8 cellular contexts compared by ENCODE assay signal in the genomic region with DNA sequence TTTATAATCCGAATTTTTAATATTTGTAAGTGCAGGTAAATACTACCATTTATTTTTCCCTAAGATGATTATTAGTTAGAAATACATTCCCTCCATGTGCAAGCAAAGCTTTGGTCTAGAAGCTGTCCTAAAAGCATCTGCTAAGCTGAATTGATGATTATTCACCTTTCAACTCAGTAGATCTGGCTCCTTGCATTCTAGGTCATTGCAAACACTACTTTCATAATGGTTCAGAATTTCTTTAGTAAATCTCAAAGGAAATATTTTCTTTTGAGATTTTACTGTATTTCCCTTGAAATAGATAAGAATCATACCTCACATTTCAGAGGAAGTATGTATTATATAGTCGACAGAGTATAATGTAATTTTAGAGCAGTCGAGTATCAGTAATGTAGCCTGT. TPM values are rescaled to one million over a fixed set of nuclear protein-coding genes. Genes with fewer than 3 reads are reported as not detected.
DNase-seq lines count a peak whose midpoint lies in the region; ATAC-seq and TF ChIP-seq lines count a peak whose summit lies in the region.

No MANE protein-coding gene starts in this region.

- intact Hi-C loops in esophagus squamous epithelium (cut with DNase I), result loop anchor here (5.0 kb wide), 1 partner anchor 85 kb away; a partner anchor contains a TSS
- intact Hi-C loops in gastrocnemius medialis (cut with DNase I; ENCODE audit: low total_unique reads), result no loop called here

- WGBS in GM23248 (ENCODE audit: low coverage in 1 of 2, low lambda C conversion rate in 2 of 2, missing lambda C conversion rate in 2 of 2), 2 experiments, result 62 to 63% methylated on average over 3 of the region's 3 CpGs
- WGBS in esophagus squamous epithelium, 2 donors, result 21 to 22% methylated on average over 3 of the region's 3 CpGs

- DNase-seq in GM23248 (peak; percentile 17), RWPE2 (ENCODE audit: low spot score) (no peak), esophagus squamous epithelium (lab: John Stamatoyannopoulos, UW) (no peak), gastrocnemius medialis (no peak), nucleus accumbens (lab: John Stamatoyannopoulos, UW) (no peak)
- DNase-seq in activated CD8-positive, alpha-beta memory T cell treated with anti-CD3 and anti-CD28 coated beads for 24 hours, result no peak

- no peaks in the 10 kb centered on the region for H4K20me1 ChIP-seq in GM23248 (ENCODE audit: insufficient read depth)

- H3K9me3 ChIP-seq in GM23248 (ENCODE audit: low read depth) (no peaks in the 10 kb centered on the region), RWPE2 (ENCODE audit: severe bottlenecking) (no peaks in the 10 kb centered on the region), esophagus squamous epithelium (no peaks in the 10 kb centered on the region), gastrocnemius medialis (no peaks in the 10 kb centered on the region)

- in situ Hi-C loops in GM23248 (cut with MboI), result no loop called here
- in situ Hi-C loops in gastrocnemius medialis (cut with MboI; ENCODE audit: low sequenced_read_pairs in 4 of 4), result loop anchor here in 3 of 4 donors (5.0 to 25.0 kb wide), 3 partner anchors 83 to 565 kb away; a partner anchor contains a TSS

- H3K36me3 ChIP-seq in GM23248 (ENCODE audit: low read depth) (no peaks in the 10 kb centered on the region), RWPE2 (ENCODE audit: low read depth) (no peaks in the 10 kb centered on the region), esophagus squamous epithelium (peaks cover 0 to 8% (median 0%) of the 10 kb centered on the region in 3 donors), gastrocnemius medialis (no peaks in the 10 kb centered on the region)

- peaks cover 11% of the 10 kb centered on the region; the same call in 1 of the 2 replicates for H3F3A ChIP-seq in GM23248 (ENCODE audit: insufficient read depth)

- ATAC-seq in RWPE2 (ENCODE audit: low read depth), result no peak
- no peak for ATAC-seq in gastrocnemius medialis
- ATAC-seq in GM18519 (IDR thresholded peaks at IDR 0.05; ENCODE audit: low FRiP score, unreplicated experiment), result no peak
- ATAC-seq in HG02938 (IDR thresholded peaks at IDR 0.05; ENCODE audit: unreplicated experiment), result no peak

- H3K4me3 ChIP-seq in GM23248 (peak overlapping the region; percentile 96), RWPE2 (ENCODE audit: severe bottlenecking) (peak overlapping the region; percentile 64), esophagus squamous epithelium (peak overlapping the region; percentile 53 to 100 (median 76)), gastrocnemius medialis (peak overlapping the region in 3 of 4 donors; percentile 0 to 89 (median 2))

- H3K4me2 ChIP-seq in GM23248 (ENCODE audit: unreplicated experiment), result peak overlapping the region; percentile 99

- H3K9me2 ChIP-seq in GM23248 (ENCODE audit: insufficient read depth), result no peaks in the 10 kb centered on the region; the same call in 1 of the 2 replicates

- H3K27ac ChIP-seq in GM23248 (no peak overlapping the region; the same call in 1 of the 2 replicates), RWPE2 (ENCODE audit: poor library complexity, severe bottlenecking) (no peak overlapping the region), esophagus squamous epithelium (peak overlapping the region in 3 of 4 donors; percentile 93 to 100 (median 98)), gastrocnemius medialis (peak overlapping the region in 3 of 4 donors; percentile 31 to 98 (median 95))

- H3K4me1 ChIP-seq in GM23248 (ENCODE audit: insufficient read depth), result peaks cover 25% of the 10 kb centered on the region
- peaks cover 8% of the 10 kb centered on the region for H3K4me1 ChIP-seq in RWPE2 (ENCODE audit: insufficient read depth, poor library complexity, severe bottlenecking)
- H3K4me1 ChIP-seq in esophagus squamous epithelium, result peaks cover 5 to 66% (median 16%) of the 10 kb centered on the region in 3 donors
- H3K4me1 ChIP-seq in gastrocnemius medialis, result peaks cover 28 to 34% of the 10 kb centered on the region in 2 donors

- H2AFZ ChIP-seq in GM23248, result no peak overlapping the region

- TF ChIP-seq CTCF in RWPE2 (IDR thresholded peaks at IDR 0.05; ENCODE audit: poor library complexity, severe bottlenecking) (no peak), esophagus squamous epithelium (IDR thresholded peaks at IDR 0.05) (no peak), gastrocnemius medialis (IDR thresholded peaks at IDR 0.05 in 4 of 5, conservative IDR thresholded peaks at IDR 0.05 in 1 of 5) (no peak)

- peak overlapping the region; percentile 88 for H3K9ac ChIP-seq in GM23248

- TF ChIP-seq POLR2A in esophagus squamous epithelium (IDR thresholded peaks at IDR 0.05), result no peak
- TF ChIP-seq POLR2A in gastrocnemius medialis (IDR thresholded peaks at IDR 0.05), result no peak

- H3K79me2 ChIP-seq in GM23248 (ENCODE audit: insufficient read depth), result peaks cover 71% of the 10 kb centered on the region

- H3K27me3 ChIP-seq in GM23248 (replicated peaks; ENCODE audit: insufficient read depth), result no peaks in the 10 kb centered on the region
- no peaks in the 10 kb centered on the region for H3K27me3 ChIP-seq in RWPE2 (ENCODE audit: insufficient read depth, poor library complexity, severe bottlenecking)
- no peaks in the 10 kb centered on the region for H3K27me3 ChIP-seq in esophagus squamous epithelium
- H3K27me3 ChIP-seq in gastrocnemius medialis, result no peaks in the 10 kb centered on the region

RNA-seq across cellular contexts. Expression of a gene that starts 2.4 kb away (rescaled TPM):
- total RNA-seq in GM23248 (2014; rRNA removed; shearing (Covaris generic)), result 22.9 and 34.0 TPM in 2 replicates
- polyA plus RNA-seq in GM23248 (2016; fragmentation: Nextera tagmentation; extraction: Ambion mirVana), result 12.6 and 20.0 TPM in 2 replicates
- 10 to 100 TPM; 13.9 to 37.3 (median 28.1) TPM for total RNA-seq in esophagus squamous epithelium
- 10 to 100 TPM in 1 of 4 donors, 1 to 10 TPM in 3; 6.5 to 15.1 (median 7.2) TPM for total RNA-seq in gastrocnemius medialis

Comparison
In these comparisons a context has a peak if more than half of its experiments do, and no peak if none do; other contexts are left out.
1. H3K27ac ChIP-seq: peak in esophagus squamous epithelium (3 of 4) and gastrocnemius medialis (3 of 4); none in GM23248 (single experiment) and RWPE2 (single experiment).
2. H3K4me3 ChIP-seq: peak in every context shown above with its lines; median percentile 96 in GM23248; 76 in esophagus squamous epithelium; 64 in RWPE2; 2 in gastrocnemius medialis.